18 cellular contexts compared by ENCODE assay signal in the genomic region with DNA sequence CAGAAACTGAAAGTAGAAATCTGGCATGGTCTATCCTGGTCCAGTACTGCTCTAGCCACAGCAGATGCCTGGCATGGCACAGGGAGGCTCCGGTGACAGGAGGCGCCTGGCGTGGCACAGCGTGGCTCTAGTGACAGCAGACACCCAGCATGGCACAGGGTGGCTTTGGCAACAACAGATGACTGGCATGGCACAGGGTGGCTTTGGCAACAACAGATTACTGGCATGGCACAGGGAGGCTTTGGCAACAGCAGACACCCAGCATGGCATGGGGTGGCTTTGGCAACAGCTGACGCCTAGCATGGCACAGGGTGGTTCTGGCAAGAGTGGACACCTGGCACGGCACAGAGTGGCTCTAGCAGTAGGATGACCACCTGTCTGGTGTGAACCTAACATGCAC.
A peak's percentile ranks its signal among the peaks of the same experiment; 100 is the strongest.
DNase-seq lines count a peak whose midpoint lies in the region; ATAC-seq and TF ChIP-seq lines count a peak whose summit lies in the region.
"Had no signal": no experiment of that assay in that cellular context is flagged by ENCODE, and none has a peak within 500 bp of the region (broad histone marks: within the 10 kb centered on the region; RNA-seq: fewer than 3 reads in every experiment).

No MANE protein-coding gene starts in this region.

- DNase-seq in Right ventricle myocardium inferior (ENCODE audit: missing footprints) (peak; percentile 30), left ventricle myocardium superior (no peak), lower lobe of right lung (peak; percentile 13), psoas muscle (peak in 1 of 2 donors; percentile 38), omental fat pad (ENCODE audit: low spot score) (no peak), activated T-cell treated with anti-CD3 and anti-CD28 coated beads for 4 hours (no peak)
- DNase-seq: AML-193; CD4-positive, alpha-beta memory T cell; DMS153; DMS79; GF-D8; HCEC 1CT; IMR-90 had no signal

- H3K9me3 ChIP-seq in lower lobe of right lung (no peaks in the 10 kb centered on the region), psoas muscle (no peaks in the 10 kb centered on the region)
- H3K9me3 ChIP-seq: A549, BLaER1 had no signal

- TF ChIP-seq CTCF in lower lobe of right lung (IDR thresholded peaks at IDR 0.05) (no peak), psoas muscle (IDR thresholded peaks at IDR 0.05) (no peak), omental fat pad (IDR thresholded peaks at IDR 0.05) (no peak)

- 24 to 49% (median 32%) methylated on average over 6 of the region's 6 CpGs for WGBS in psoas muscle, 3 donors

- no peak overlapping the region for H3K4me3 ChIP-seq in lower lobe of right lung
- no peak overlapping the region for H3K4me3 ChIP-seq in psoas muscle
- H3K4me3 ChIP-seq: A549, BLaER1, GM23338 had no signal

- H3K27ac ChIP-seq in lower lobe of right lung: no peak overlapping the region
- H3K27ac ChIP-seq in psoas muscle: no peak overlapping the region
- H3K27ac ChIP-seq: 22Rv1, A549, BLaER1 had no signal

- ATAC-seq in Right ventricle myocardium inferior (no peak), left ventricle myocardium superior (no peak), lower lobe of right lung (no peak), psoas muscle (peak; percentile 37 to 75 (median 62)), omental fat pad (ENCODE audit: low FRiP score) (no peak), HG02885 (IDR thresholded peaks at IDR 0.05; ENCODE audit: poor library complexity, unreplicated experiment) (no peak)
- ATAC-seq: A549, GM23338 had no signal

- H3K27me3 ChIP-seq in lower lobe of right lung (ENCODE audit: low read depth) (no peaks in the 10 kb centered on the region), psoas muscle (ENCODE audit: insufficient read depth in 3 of 3, low read length in 2 of 3) (no peaks in the 10 kb centered on the region)
- H3K27me3 ChIP-seq: BLaER1 had no signal

- no peaks in the 10 kb centered on the region for H3K4me1 ChIP-seq in lower lobe of right lung
- H3K4me1 ChIP-seq in psoas muscle: no peaks in the 10 kb centered on the region
- H3K4me1 ChIP-seq: A549, BLaER1 had no signal

- intact Hi-C loops in Right ventricle myocardium inferior (cut with DNase I): no loop called here
- intact Hi-C loops in left ventricle myocardium superior (cut with micrococcal nuclease): no loop called here
- intact Hi-C loops in lower lobe of right lung (cut with DNase I): no loop called here
- intact Hi-C loops in psoas muscle (cut with DNase I): no loop called here

- H3K36me3 ChIP-seq in lower lobe of right lung (no peaks in the 10 kb centered on the region), psoas muscle (ENCODE audit: insufficient read depth in 1 of 2, low read depth in 1 of 2) (no peaks in the 10 kb centered on the region)
- H3K36me3 ChIP-seq: BLaER1 had no signal

Comparison
In these comparisons a context has a peak if more than half of its experiments do, and no peak if none do; other contexts are left out.
1. DNase-seq: peak in Right ventricle myocardium inferior (single experiment) and lower lobe of right lung (single experiment); none in left ventricle myocardium superior (single experiment), omental fat pad (single experiment) and activated T-cell treated with anti-CD3 and anti-CD28 coated beads for 4 hours (single experiment).
2. ATAC-seq: peak in psoas muscle (4 of 4); none in Right ventricle myocardium inferior (single experiment), left ventricle myocardium superior (single experiment), lower lobe of right lung (0 of 2), omental fat pad (single experiment) and HG02885 (single experiment).